In the genomic region with DNA sequence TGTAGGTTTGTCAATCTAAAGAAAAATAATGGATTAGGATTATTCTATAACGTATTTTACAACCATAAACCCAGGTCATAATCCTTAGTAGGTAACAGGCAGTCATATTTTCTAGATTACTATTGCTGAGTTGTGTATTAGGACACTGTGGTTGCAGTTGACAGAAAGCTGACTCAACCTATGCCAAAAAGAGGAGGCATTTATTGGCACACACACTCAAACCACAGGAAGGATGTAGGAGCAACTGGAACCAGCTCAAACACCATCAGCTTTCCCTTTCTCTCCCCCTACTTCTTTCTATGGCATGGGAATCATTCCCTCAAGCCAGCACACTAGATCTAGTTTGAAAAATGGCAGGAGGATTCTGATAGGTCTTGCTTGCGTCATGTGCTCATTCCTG, we compare ENCODE assay signal across 16 cellular contexts.
DNase-seq lines count a peak whose midpoint lies in the region; ATAC-seq, FAIRE-seq and TF ChIP-seq lines count a peak whose summit lies in the region.
"Had no signal": no experiment of that assay in that cellular context is flagged by ENCODE, and none has a peak within 500 bp of the region (broad histone marks: within the 10 kb centered on the region; RNA-seq: fewer than 3 reads in every experiment).

No MANE protein-coding gene starts in this region.

- no peak overlapping the region for H4K5ac ChIP-seq in IMR-90 (ENCODE audit: low read depth, low read length)

- H3K27ac ChIP-seq in IMR-90 (ENCODE audit: insufficient read depth, low read length), result no peak overlapping the region
- H3K27ac ChIP-seq in astrocyte (ENCODE audit: low read depth, low read length), result no peak overlapping the region
- H3K27ac ChIP-seq in keratinocyte (ENCODE audit: control insufficient read depth, insufficient read depth, low read length), result no peak overlapping the region
- H3K27ac ChIP-seq: C4-2B had no signal

- peaks cover 7% of the 10 kb centered on the region for H3K9me3 Mint-ChIP-seq in astrocyte (ENCODE audit: unreplicated experiment)

- H2AFZ ChIP-seq in IMR-90 (replicated peaks; ENCODE audit: low read length, poor library complexity), result no peak overlapping the region
- H2AFZ ChIP-seq in astrocyte (ENCODE audit: low read depth, low read length), result no peak overlapping the region
- H2AFZ ChIP-seq in keratinocyte (ENCODE audit: control insufficient read depth, low read length), result no peak overlapping the region

- H2BK120ac ChIP-seq in IMR-90 (ENCODE audit: low read depth, low read length), result no peak overlapping the region

- H3K18ac ChIP-seq in IMR-90 (ENCODE audit: low read depth, low read length), result no peak overlapping the region

- no peaks in the 10 kb centered on the region for H3K79me1 ChIP-seq in IMR-90 (ENCODE audit: low read depth in 1 of 2, low read length in 2 of 2)

- H3K9me1 ChIP-seq in IMR-90 (ENCODE audit: insufficient read depth, low read length) (no peaks in the 10 kb centered on the region), keratinocyte (ENCODE audit: control insufficient read depth, extremely low read depth, insufficient read depth, low read length) (no peaks in the 10 kb centered on the region)

- in situ Hi-C loops in IMR-90 (cut with MboI; ENCODE audit: low sequenced_read_pairs), result no loop called here

- POLR2A ChIA-PET in IMR-90 (lab: Charles Lee; ENCODE audit: unreplicated experiment), result no interaction called here

- dilution Hi-C loops in IMR-90 (cut with HindIII; ENCODE audit: low sequenced_read_pairs, unreplicated experiment), result no loop called here
- dilution Hi-C loops in keratinocyte (cut with MboI; ENCODE audit: extremely low pct_ligation_motif_present, low sequenced_read_pairs), result no loop called here

- no peak overlapping the region for H3K4me2 ChIP-seq in IMR-90 (ENCODE audit: low read depth, low read length)
- H3K4me2 ChIP-seq in astrocyte (ENCODE audit: low read length), result no peak overlapping the region
- no peak overlapping the region for H3K4me2 ChIP-seq in keratinocyte (ENCODE audit: control insufficient read depth, extremely low read depth, insufficient read depth, low read depth, low read length)

- peak; percentile 98 for FAIRE-seq in astrocyte (lab: Jason Lieb, UNC)
- FAIRE-seq in keratinocyte (lab: Jason Lieb, UNC), result peak; percentile 92

- TF ChIP-seq POLR2A in IMR-90 (IDR thresholded peaks at IDR 0.05; ENCODE audit: low read depth, low read length), result no peak

- H3K9me3 ChIP-seq in IMR-90 (ENCODE audit: control insufficient read depth, insufficient read depth, low read length) (no peaks in the 10 kb centered on the region), astrocyte (ENCODE audit: insufficient read depth, low read depth, low read length) (no peaks in the 10 kb centered on the region), keratinocyte (ENCODE audit: control insufficient read depth, low read depth, low read length) (no peaks in the 10 kb centered on the region)
- H3K9me3 ChIP-seq: mucosa of descending colon had no signal

- H3K27ac Mint-ChIP-seq in astrocyte (ENCODE audit: unreplicated experiment), result no peak overlapping the region
- H3K27ac Mint-ChIP-seq: stimulated activated naive CD8-positive, alpha-beta T cell treated with anti-CD3 and anti-CD28 coated beads, Interleukin-15, Interleukin-2, amounts not matched to agents 100 ng/mL and 50 ng/mL, for 24 hours; T-helper 1 cell treated with Interleukin-12 subunit alpha and Interleukin-12 subunit beta and Interleukin-4 antibody, amounts not matched to agents 30 μg/mL and 1 μg/mL, for 36 hours had no signal

- no peak overlapping the region for H2BK20ac ChIP-seq in IMR-90 (ENCODE audit: low read depth, low read length)

- ATAC-seq in IMR-90 (ENCODE audit: low read depth) (no peak), HG03442 (IDR thresholded peaks at IDR 0.05; ENCODE audit: unreplicated experiment) (no peak)
- ATAC-seq: mucosa of descending colon had no signal

- H2BK15ac ChIP-seq in IMR-90 (ENCODE audit: low read depth, low read length), result no peak overlapping the region

- H3K36me3 ChIP-seq in IMR-90 (ENCODE audit: control insufficient read depth, insufficient read depth, low read length), result no peaks in the 10 kb centered on the region
- no peaks in the 10 kb centered on the region for H3K36me3 ChIP-seq in astrocyte (ENCODE audit: insufficient read depth, low read length)
- no peaks in the 10 kb centered on the region for H3K36me3 ChIP-seq in keratinocyte (ENCODE audit: control insufficient read depth in 2 of 2, extremely low read depth in 1 of 2, insufficient read depth in 2 of 2, low read length in 2 of 2)

- no peak overlapping the region for H2AK9ac ChIP-seq in IMR-90 (replicated peaks; ENCODE audit: low read depth, low read length, poor library complexity)

- no peak overlapping the region for H3K23ac ChIP-seq in IMR-90 (ENCODE audit: low read depth, low read length)

- H3K56ac ChIP-seq in IMR-90 (ENCODE audit: extremely low read depth, insufficient read depth, low read length), result no peak overlapping the region

- no peaks in the 10 kb centered on the region for H3K36me3 Mint-ChIP-seq in astrocyte (ENCODE audit: low read depth, unreplicated experiment)

- TF ChIP-seq RAD21 in IMR-90 (IDR thresholded peaks at IDR 0.05; ENCODE audit: low read length), result no peak

- no peak overlapping the region for H3K4ac ChIP-seq in IMR-90 (ENCODE audit: low read depth, low read length)

- H3K4me1 Mint-ChIP-seq in astrocyte (ENCODE audit: low read depth, unreplicated experiment), result peaks cover 2% of the 10 kb centered on the region

- H3K4me3 ChIP-seq in IMR-90 (ENCODE audit: insufficient read depth, low read depth, low read length), result no peak overlapping the region
- no peak overlapping the region for H3K4me3 ChIP-seq in astrocyte (ENCODE audit: insufficient read depth, low read depth, low read length)
- no peak overlapping the region for H3K4me3 ChIP-seq in keratinocyte (ENCODE audit: control insufficient read depth in 2 of 3, extremely low read depth in 1 of 3, insufficient read depth in 2 of 3, low read depth in 1 of 3, low read length in 3 of 3)
- H3K4me3 ChIP-seq: mucosa of descending colon had no signal

- no peaks in the 10 kb centered on the region for H3K4me1 ChIP-seq in IMR-90 (ENCODE audit: control insufficient read depth, insufficient read depth, low read length)
- no peaks in the 10 kb centered on the region for H3K4me1 ChIP-seq in astrocyte (ENCODE audit: insufficient read depth, low read length)
- peaks cover 20% of the 10 kb centered on the region for H3K4me1 ChIP-seq in keratinocyte (ENCODE audit: control insufficient read depth, extremely low read depth, insufficient read depth, low read length)

- H2BK5ac ChIP-seq in IMR-90 (ENCODE audit: low read depth, low read length, poor library complexity, severe bottlenecking), result no peak overlapping the region

- H3K27me3 ChIP-seq in IMR-90 (ENCODE audit: control insufficient read depth, insufficient read depth, low read length), result no peaks in the 10 kb centered on the region
- H3K27me3 ChIP-seq in astrocyte (ENCODE audit: insufficient read depth, low read length), result no peaks in the 10 kb centered on the region
- no peaks in the 10 kb centered on the region for H3K27me3 ChIP-seq in keratinocyte (ENCODE audit: control insufficient read depth, extremely low read depth, insufficient read depth, low read length)

- no peak overlapping the region for H3K9ac ChIP-seq in IMR-90 (ENCODE audit: low read depth, low read length)
- H3K9ac ChIP-seq in astrocyte (ENCODE audit: low read length), result no peak overlapping the region
- no peak overlapping the region for H3K9ac ChIP-seq in keratinocyte (ENCODE audit: control insufficient read depth, extremely low read depth, insufficient read depth, low read length)

- intact Hi-C loops in IMR-90 (cut with micrococcal nuclease), result no loop called here

- no peak overlapping the region for H3K14ac ChIP-seq in IMR-90 (replicated peaks; ENCODE audit: low read depth, low read length)

- no peak overlapping the region for H4K8ac ChIP-seq in IMR-90 (ENCODE audit: low read depth in 2 of 2, low read length in 2 of 2)

- no TSS peak for BruUV-seq in IMR-90 (replicated peaks; lab: Mats Ljungman, UMichigan)

- TF ChIP-seq CTCF in IMR-90 (conservative IDR thresholded peaks at IDR 0.05; ENCODE audit: low read depth, low read length) (no peak), astrocyte (IDR thresholded peaks at IDR 0.05; ENCODE audit: insufficient read depth, low read depth, low read length) (no peak), keratinocyte (optimal IDR thresholded peaks at IDR 0.05 in 1 of 3, IDR thresholded peaks at IDR 0.05 in 1 of 3, conservative IDR thresholded peaks at IDR 0.05 in 1 of 3; ENCODE audit: extremely low read depth in 1 of 3, insufficient read depth in 2 of 3, low read length in 3 of 3) (no peak)

- no peak overlapping the region for H3K4me3 Mint-ChIP-seq in astrocyte (ENCODE audit: unreplicated experiment)
- H3K4me3 Mint-ChIP-seq: brain; stimulated activated naive CD8-positive, alpha-beta T cell treated with anti-CD3 and anti-CD28 coated beads, Interleukin-15, Interleukin-2, amounts not matched to agents 100 ng/mL and 50 ng/mL, for 24 hours; T-helper 1 cell treated with Interleukin-12 subunit alpha and Interleukin-12 subunit beta and Interleukin-4 antibody, amounts not matched to agents 30 μg/mL and 1 μg/mL, for 36 hours had no signal

- DNase-seq in AG20443 (ENCODE audit: low spot score), result peak; percentile 7
- DNase-seq in IMR-90, result peak; percentile 49
- DNase-seq in astrocyte (ENCODE audit: low read depth), result peak; percentile 70
- peak; percentile 49 for DNase-seq in keratinocyte (ENCODE audit: low read depth, low spot score)
- DNase-seq in mesenteric fat pad (ENCODE audit: low spot score), result no peak
- DNase-seq in LoVo (ENCODE audit: low spot score), result no peak
- DNase-seq in NCI-H2196 (lab: John Stamatoyannopoulos, UW; ENCODE audit: unreplicated experiment), result no peak
- DNase-seq: activated effector memory CD4-positive, alpha-beta T cell treated with Interleukin-2 at 50 U/mL for 16 hours; KG1; mucosa of descending colon; stimulated activated CD4-positive, alpha-beta T cell treated with anti-CD3 and anti-CD28 coated beads, Interleukin-4, amount 100 ng/mL, for 4 hours had no signal

- H4K20me1 ChIP-seq in IMR-90 (ENCODE audit: insufficient read depth, low read length) (no peaks in the 10 kb centered on the region), astrocyte (ENCODE audit: insufficient read depth, low read length) (no peaks in the 10 kb centered on the region), keratinocyte (ENCODE audit: control insufficient read depth, extremely low read depth, insufficient read depth, low read length) (no peaks in the 10 kb centered on the region)

- no peaks in the 10 kb centered on the region for H3K27me3 Mint-ChIP-seq in astrocyte (ENCODE audit: low read depth, unreplicated experiment)
- H3K27me3 Mint-ChIP-seq: brain; stimulated activated naive CD8-positive, alpha-beta T cell treated with anti-CD3 and anti-CD28 coated beads, Interleukin-15, Interleukin-2, amounts not matched to agents 100 ng/mL and 50 ng/mL, for 24 hours had no signal

- no CpG with 5 or more reads among the region's 2 CpGs for WGBS in IMR-90 (ENCODE audit: extremely low coverage in 2 of 2, insufficient read length in 1 of 2), 2 experiments

- no peak overlapping the region for H2AK5ac ChIP-seq in IMR-90 (ENCODE audit: low read depth, low read length)

- H3K79me2 ChIP-seq in astrocyte (ENCODE audit: insufficient read depth, low read length), result no peaks in the 10 kb centered on the region
- H3K79me2 ChIP-seq in keratinocyte (ENCODE audit: control insufficient read depth, insufficient read depth, low read length), result no peaks in the 10 kb centered on the region

- CTCF ChIA-PET in IMR-90 (lab: Yijun Ruan, JAX), result interaction anchor here (0.6 kb wide), 1 partner anchor 19 kb away, joined by 4 read pairs; no protein-coding TSS in a partner anchor

- no peak overlapping the region for H4K91ac ChIP-seq in IMR-90 (ENCODE audit: insufficient read depth, low read depth, low read length)

Comparison
In these comparisons a context has a peak if more than half of its experiments do, and no peak if none do; other contexts are left out.
1. DNase-seq: peak in AG20443 (single experiment), IMR-90 (single experiment), astrocyte (single experiment) and keratinocyte (single experiment); none in mesenteric fat pad (single experiment), LoVo (single experiment) and NCI-H2196 (single experiment).